Comparison of ENCODE assay signal across 9 cellular contexts in the genomic region with DNA sequence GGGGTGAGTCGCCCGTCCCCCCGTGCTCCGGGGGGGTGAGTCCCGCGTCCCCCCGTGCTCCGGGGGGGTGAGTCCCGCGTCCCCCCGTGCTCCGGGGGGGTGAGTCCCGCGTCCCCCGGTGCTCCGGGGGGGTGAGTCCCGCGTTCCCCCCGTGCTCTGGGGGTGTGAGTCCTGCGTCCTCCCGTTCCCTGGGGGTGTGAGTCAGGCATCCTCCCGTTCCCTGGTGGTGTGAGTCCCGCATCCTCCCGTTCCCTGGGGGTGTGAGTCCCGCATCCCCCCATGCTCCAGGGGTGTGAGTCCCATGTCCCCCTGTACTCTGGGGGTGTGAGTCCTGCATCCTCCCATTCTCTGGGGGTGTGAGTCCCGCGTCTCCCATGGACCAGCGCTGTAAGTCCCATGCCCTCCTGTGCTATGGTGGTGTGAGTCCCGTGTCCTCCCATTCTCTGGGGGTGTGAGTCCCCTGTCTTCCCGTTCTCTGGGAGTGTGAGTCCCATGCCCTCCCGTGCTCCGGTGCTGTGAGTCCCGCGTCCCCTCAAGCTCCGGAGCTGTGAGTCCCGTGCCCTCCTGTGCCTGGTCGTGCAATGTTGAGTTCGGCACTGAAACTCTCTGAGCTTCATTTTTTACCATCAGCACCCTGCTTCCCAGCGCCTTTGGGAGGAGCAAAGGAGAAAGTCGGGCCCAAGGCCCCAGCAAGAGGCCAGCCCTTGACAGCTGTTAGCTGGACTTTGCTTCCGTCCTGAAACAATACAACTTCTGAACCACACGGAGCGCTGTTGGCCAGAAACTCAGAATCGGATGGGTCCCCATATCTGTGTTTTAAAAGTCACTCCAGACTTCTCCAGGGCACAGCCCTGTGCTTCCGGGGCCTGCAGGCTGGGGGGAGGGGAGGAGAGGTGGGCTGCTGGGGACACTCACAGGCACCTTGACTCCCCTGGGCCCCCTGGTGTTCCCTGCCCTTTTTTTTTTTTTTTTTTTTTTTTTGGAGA. TPM values are rescaled to one million over a fixed set of nuclear protein-coding genes. Genes with fewer than 3 reads are reported as not detected.
DNase-seq lines count a peak whose midpoint lies in the region; ATAC-seq and TF ChIP-seq lines count a peak whose summit lies in the region.
"Had no signal": no experiment of that assay in that cellular context is flagged by ENCODE, and none has a peak within 500 bp of the region (broad histone marks: within the 10 kb centered on the region; RNA-seq: fewer than 3 reads in every experiment).

No MANE protein-coding gene starts in this region.

- H4K91ac ChIP-seq in neuronal stem cell (ENCODE audit: low read depth, low read length, poor library complexity): no peak overlapping the region

- ATAC-seq in HG03139 (IDR thresholded peaks at IDR 0.05; ENCODE audit: unreplicated experiment) (no peak), GM18517 (IDR thresholded peaks at IDR 0.05; ENCODE audit: unreplicated experiment) (no peak)

- no peak overlapping the region for H3K23ac ChIP-seq in neuronal stem cell (ENCODE audit: low read depth, low read length, poor library complexity)

- H3K9me3 ChIP-seq in fibroblast of lung (ENCODE audit: control insufficient read depth, insufficient read depth, low read depth, low read length) (no peaks in the 10 kb centered on the region), neuronal stem cell (replicated peaks in 1 of 2; ENCODE audit: control insufficient read depth in 2 of 2, insufficient read depth in 1 of 2, low read depth in 1 of 2, low read length in 2 of 2) (peaks cover 3% of the 10 kb centered on the region in 2 donors)

- H3K9ac ChIP-seq in fibroblast of lung (ENCODE audit: insufficient read depth, low read length) (no peak overlapping the region), neuronal stem cell (ENCODE audit: low read depth, low read length, poor library complexity) (no peak overlapping the region)

- no peak overlapping the region for H2AK5ac ChIP-seq in neuronal stem cell (ENCODE audit: low read depth, low read length)

- H2AFZ ChIP-seq in fibroblast of lung (ENCODE audit: low read length): no peak overlapping the region
- peak overlapping the region; percentile 24 for H2AFZ ChIP-seq in neuronal stem cell (ENCODE audit: low read length)

- no peaks in the 10 kb centered on the region for H3K36me3 ChIP-seq in fibroblast of lung (ENCODE audit: control insufficient read depth, insufficient read depth, low read length)
- H3K36me3 ChIP-seq in neuronal stem cell (replicated peaks in 1 of 2; ENCODE audit: control insufficient read depth in 2 of 2, insufficient read depth in 2 of 2, low read length in 2 of 2): no peaks in the 10 kb centered on the region

- no peak overlapping the region for H2BK5ac ChIP-seq in neuronal stem cell (ENCODE audit: low read length)

- H4K8ac ChIP-seq in neuronal stem cell (ENCODE audit: low read depth, low read length): no peak overlapping the region

- no CpG with 5 or more reads among the region's 45 CpGs for WGBS in neuronal stem cell (ENCODE audit: extremely low coverage in 2 of 2, insufficient read length in 2 of 2, insufficient replicate concordance in 1 of 2), 2 donors

- no peak overlapping the region for H2BK120ac ChIP-seq in neuronal stem cell (ENCODE audit: low read depth, low read length)

- H3K4me1 ChIP-seq in fibroblast of lung (ENCODE audit: control insufficient read depth, extremely low read depth, insufficient read depth, low read length) (no peaks in the 10 kb centered on the region), neuronal stem cell (ENCODE audit: control insufficient read depth in 2 of 2, insufficient read depth in 1 of 2, low read depth in 1 of 2, low read length in 2 of 2) (peaks cover 1 to 4% of the 10 kb centered on the region in 2 donors)

- H3K4me3 ChIP-seq in fibroblast of lung (replicated peaks in 1 of 4; ENCODE audit: control extremely low read depth in 1 of 4, insufficient read depth in 1 of 4, low read depth in 3 of 4, low read length in 4 of 4) (no peak overlapping the region), neuronal stem cell (ENCODE audit: low read length in 2 of 2) (no peak overlapping the region)
- H3K4me3 ChIP-seq: SK-N-MC had no signal

- H4K20me1 ChIP-seq in fibroblast of lung (ENCODE audit: control insufficient read depth, extremely low read depth, insufficient read depth, low read length): no peaks in the 10 kb centered on the region

- no peak overlapping the region for H3K4ac ChIP-seq in neuronal stem cell (ENCODE audit: low read length)

- H3K14ac ChIP-seq in neuronal stem cell (ENCODE audit: low read length): no peak overlapping the region

- DNase-seq in DMS114 treated with DMSO at 0.1 percent for 48 hours (lab: John Stamatoyannopoulos, UW; ENCODE audit: unreplicated experiment) (peak; percentile 69), Kasumi-1 (lab: John Stamatoyannopoulos, UW) (peak; percentile 60 to 65), SHP77 treated with DMSO at 0.1 percent for 48 hours (lab: John Stamatoyannopoulos, UW) (peak; percentile 76), fibroblast of lung (ENCODE audit: low read depth in 2 of 2) (peak; percentile 39 to 74), neuronal stem cell (ENCODE audit: low spot score) (no peak)
- no peak for DNase-seq in stimulated activated CD4-positive, alpha-beta T cell treated with anti-CD3 and anti-CD28 coated beads, Interleukin-15, amount 100 ng/mL, for 24 hours

- H2BK15ac ChIP-seq in neuronal stem cell (ENCODE audit: low read length): no peak overlapping the region

- H3K27me3 ChIP-seq in fibroblast of lung (ENCODE audit: control insufficient read depth, insufficient read depth, low read length) (peaks cover 22% of the 10 kb centered on the region), neuronal stem cell (ENCODE audit: control insufficient read depth in 3 of 3, insufficient read depth in 3 of 3, low read depth in 1 of 3, low read length in 3 of 3) (peaks cover 0 to 4% (median 0%) of the 10 kb centered on the region in 3 experiments)

- H3K18ac ChIP-seq in neuronal stem cell (ENCODE audit: low read length): no peak overlapping the region

- H3K4me2 ChIP-seq in fibroblast of lung (ENCODE audit: extremely low read depth, insufficient read depth, low read length): peak overlapping the region; percentile 44
- no peak overlapping the region for H3K4me2 ChIP-seq in neuronal stem cell (ENCODE audit: insufficient read depth, low read length, poor library complexity, severe bottlenecking)

- TF ChIP-seq CTCF in fibroblast of lung (conservative IDR thresholded peaks at IDR 0.05 in 1 of 2, IDR thresholded peaks at IDR 0.05 in 1 of 2; ENCODE audit: low read depth in 1 of 2, low read length in 2 of 2): peak; percentile 41 to 63

- H3K79me1 ChIP-seq in neuronal stem cell (ENCODE audit: low read depth, low read length): no peaks in the 10 kb centered on the region

- H3K79me2 ChIP-seq in fibroblast of lung (ENCODE audit: control insufficient read depth, insufficient read depth, low read length): no peaks in the 10 kb centered on the region

- H3K27ac ChIP-seq in fibroblast of lung (ENCODE audit: insufficient read depth, low read length) (no peak overlapping the region), neuronal stem cell (replicated peaks; ENCODE audit: low read length) (no peak overlapping the region)
- H3K27ac ChIP-seq: SK-N-MC had no signal

- H2BK12ac ChIP-seq in neuronal stem cell (ENCODE audit: low read length): no peak overlapping the region

RNA-seq across cellular contexts. Expression of a gene that starts 11.5 kb away (rescaled TPM):
- total RNA-seq in fibroblast of lung: 7.9 and 10.5 TPM in 2 replicates
- polyA plus RNA-seq in fibroblast of lung: 9.4 and 17.4 TPM in 2 replicates
- polyA plus RNA-seq in fibroblast of lung (2012): 17.2 and 28.4 TPM in 2 replicates
- 5.9 and 20.3 TPM in 2 replicates for polyA minus RNA-seq in fibroblast of lung (ENCODE audit: low replicate concordance)
- 48.7 TPM for polyA plus RNA-seq in neuronal stem cell (2013, experiment 1 of 2)
- polyA plus RNA-seq in neuronal stem cell (2013, experiment 2 of 2): 49.9 TPM

Comparison
In these comparisons a context has a peak if more than half of its experiments do, and no peak if none do; other contexts are left out.
1. DNase-seq: peak in DMS114 treated with DMSO at 0.1 percent for 48 hours (single experiment), Kasumi-1 (2 of 2), SHP77 treated with DMSO at 0.1 percent for 48 hours (single experiment) and fibroblast of lung (2 of 2); none in neuronal stem cell (single experiment) and stimulated activated CD4-positive, alpha-beta T cell treated with anti-CD3 and anti-CD28 coated beads, Interleukin-15, amount 100 ng/mL, for 24 hours (single experiment).